In genomic region chr12:14244876-14245669, GRCh38 we compare ENCODE assay signal across 26 cellular contexts.
DNase-seq lines count a peak whose midpoint lies in the region; ATAC-seq and TF ChIP-seq lines count a peak whose summit lies in the region.
"Had no signal": no experiment of that assay in that cellular context is flagged by ENCODE, and none has a peak within 500 bp of the region (broad histone marks: within the 10 kb centered on the region; RNA-seq: fewer than 3 reads in every experiment).

No MANE protein-coding gene starts in this region.

- H3K9me3 ChIP-seq in left ventricle myocardium inferior (replicated peaks), result peaks cover 30% of the 10 kb centered on the region
- H3K9me3 ChIP-seq: right lobe of liver had no signal

- peak; percentile 27; the same call in 1 of the 2 replicates for ATAC-seq in WTC11
- no peak for ATAC-seq in stimulated activated naive B cell treated with anti-CD40 and anti-IgM and Interleukin-4, amounts not matched to agents 10 μg/mL and 1 μg/mL and 100 μg/mL, for 72 hours (replicated peaks)
- ATAC-seq in HG03457 (IDR thresholded peaks at IDR 0.05; ENCODE audit: unreplicated experiment), result no peak
- no peak for ATAC-seq in GM21576 (IDR thresholded peaks at IDR 0.05; ENCODE audit: unreplicated experiment)
- ATAC-seq: gastrocnemius medialis; HCT116; left cardiac atrium; stimulated activated effector memory CD8-positive, alpha-beta T cell treated with anti-CD3 and anti-CD28 coated beads, Interleukin-12 subunit alpha, Interleukin-12 subunit beta, amount 100 ng/mL, for 72 hours had no signal

- peaks cover 5% of the 10 kb centered on the region for H3K9me3 Mint-ChIP-seq in WTC11
- peaks cover 5 to 7% of the 10 kb centered on the region in 2 donors for H3K9me3 Mint-ChIP-seq in stimulated activated naive B cell treated with anti-CD40 and anti-IgM and Interleukin-4, amounts not matched to agents 10 μg/mL and 1 μg/mL and 100 μg/mL, for 72 hours

- peaks cover 16% of the 10 kb centered on the region for H3K36me3 Mint-ChIP-seq in WTC11
- peaks cover 7 to 10% of the 10 kb centered on the region in 2 donors for H3K36me3 Mint-ChIP-seq in stimulated activated naive B cell treated with anti-CD40 and anti-IgM and Interleukin-4, amounts not matched to agents 10 μg/mL and 1 μg/mL and 100 μg/mL, for 72 hours

- no peak overlapping the region for H3K4me3 ChIP-seq in left ventricle myocardium inferior
- H3K4me3 ChIP-seq: gastrocnemius medialis, right lobe of liver had no signal

- peaks cover 4% of the 10 kb centered on the region for H3K36me3 ChIP-seq in left ventricle myocardium inferior
- H3K36me3 ChIP-seq: gastrocnemius medialis, right lobe of liver had no signal

- H3K4me1 Mint-ChIP-seq in WTC11, result peaks cover 32% of the 10 kb centered on the region
- peaks cover 20 to 27% of the 10 kb centered on the region in 2 donors for H3K4me1 Mint-ChIP-seq in stimulated activated naive B cell treated with anti-CD40 and anti-IgM and Interleukin-4, amounts not matched to agents 10 μg/mL and 1 μg/mL and 100 μg/mL, for 72 hours

- no peak overlapping the region for H3K27ac ChIP-seq in left ventricle myocardium inferior (replicated peaks)
- H3K27ac ChIP-seq: 22Rv1, gastrocnemius medialis, right lobe of liver, VCaP had no signal

- TF ChIP-seq CTCF in WTC11 (IDR thresholded peaks at IDR 0.05) (no peak), left ventricle myocardium inferior (IDR thresholded peaks at IDR 0.05; ENCODE audit: borderline replicate concordance) (no peak)

- no peaks in the 10 kb centered on the region for H3K27me3 Mint-ChIP-seq in WTC11 (ENCODE audit: low read depth)
- H3K27me3 Mint-ChIP-seq in stimulated activated naive B cell treated with anti-CD40 and anti-IgM and Interleukin-4, amounts not matched to agents 10 μg/mL and 1 μg/mL and 100 μg/mL, for 72 hours, result no peaks in the 10 kb centered on the region
- H3K27me3 Mint-ChIP-seq: activated CD4-positive, alpha-beta T cell treated with anti-CD3 and anti-CD28 coated beads, Interleukin-2, amount 10 ng/mL, durations not matched to agents 7 days and 5 days; activated T-cell treated with anti-CD3 and anti-CD28 coated beads, Interleukin-2, amount 50 U/mL, for 24 hours; CD8-positive, alpha-beta memory T cell; progenitor cell of endocrine pancreas had no signal

- H3K27ac Mint-ChIP-seq in WTC11, result peak overlapping the region; percentile 91
- H3K27ac Mint-ChIP-seq in stimulated activated naive B cell treated with anti-CD40 and anti-IgM and Interleukin-4, amounts not matched to agents 10 μg/mL and 1 μg/mL and 100 μg/mL, for 72 hours, result peak overlapping the region; percentile 48
- H3K27ac Mint-ChIP-seq: activated CD4-positive, alpha-beta T cell treated with anti-CD3 and anti-CD28 coated beads, Interleukin-2, amount 10 ng/mL, durations not matched to agents 7 days and 5 days; activated T-cell treated with anti-CD3 and anti-CD28 coated beads, Interleukin-2, amount 50 U/mL, for 24 hours; CD8-positive, alpha-beta memory T cell; progenitor cell of endocrine pancreas; stimulated activated effector memory CD8-positive, alpha-beta T cell treated with anti-CD3 and anti-CD28 coated beads, Interleukin-12 subunit alpha, Interleukin-12 subunit beta, amount 100 ng/mL, for 72 hours had no signal

- CTCF ChIA-PET in WTC11 (lab: Charles Lee), result interaction anchor here (0.9 to 1.3 kb wide), 4 partner anchors 9 to 209 kb away, joined by 3 to 5 read pairs (median 4); no protein-coding TSS in a partner anchor

- H3K27me3 ChIP-seq in left ventricle myocardium inferior (ENCODE audit: low read depth), result no peaks in the 10 kb centered on the region
- H3K27me3 ChIP-seq: gastrocnemius medialis, right lobe of liver had no signal

- POLR2A ChIA-PET in WTC11 (lab: Charles Lee), result no interaction called here

- H3K4me3 Mint-ChIP-seq in WTC11, result no peak overlapping the region
- H3K4me3 Mint-ChIP-seq in stimulated activated naive B cell treated with anti-CD40 and anti-IgM and Interleukin-4, amounts not matched to agents 10 μg/mL and 1 μg/mL and 100 μg/mL, for 72 hours, result peak overlapping the region in 1 of 2 donors; percentile 18
- H3K4me3 Mint-ChIP-seq: activated CD4-positive, alpha-beta T cell treated with anti-CD3 and anti-CD28 coated beads, Interleukin-2, amount 10 ng/mL, durations not matched to agents 7 days and 5 days; activated T-cell treated with anti-CD3 and anti-CD28 coated beads, Interleukin-2, amount 50 U/mL, for 24 hours; CD8-positive, alpha-beta memory T cell; stimulated activated effector memory CD8-positive, alpha-beta T cell treated with anti-CD3 and anti-CD28 coated beads, Interleukin-12 subunit alpha, Interleukin-12 subunit beta, amount 100 ng/mL, for 72 hours had no signal

- DNase-seq in NOMO-1 (lab: John Stamatoyannopoulos, UW; ENCODE audit: unreplicated experiment in 2 of 2) (peak; percentile 21 to 24), NOMO-1 treated with dmso at 0.1 percent for 144 hours (lab: John Stamatoyannopoulos, UW; ENCODE audit: unreplicated experiment) (no peak), NAMALWA (ENCODE audit: low spot score) (peak; percentile 18), WTC11 (ENCODE audit: low spot score) (no peak), left ventricle myocardium inferior (no peak)
- DNase-seq in stimulated activated naive B cell treated with anti-CD40 and anti-IgM and Interleukin-4, amounts not matched to agents 10 μg/mL and 1 μg/mL and 100 μg/mL, for 72 hours, result no peak
- DNase-seq: activated CD4-positive, alpha-beta T cell treated with anti-CD3 and anti-CD28 coated beads, Interleukin-2, amount 10 ng/mL, durations not matched to agents 7 days and 5 days; activated gamma-delta T cell; activated T-cell treated with anti-CD3 and anti-CD28 coated beads, Interleukin-2, amount 50 U/mL, for 24 hours; CD8-positive, alpha-beta memory T cell; central memory CD4-positive, alpha-beta T cell; gastrocnemius medialis; left cardiac atrium; mesendoderm; NCI-H1048; NCI-H187 treated with DMSO at 0.1 percent for 48 hours; NCI-H526; right lobe of liver; stimulated activated CD4-positive, alpha-beta T cell treated with anti-CD3 and anti-CD28 coated beads, Interleukin-2, amount 100 ng/mL, for 48 hours had no signal

- intact Hi-C loops in left ventricle myocardium inferior (cut with micrococcal nuclease), result no loop called here

- H3K4me1 ChIP-seq in left ventricle myocardium inferior, result peaks cover 9% of the 10 kb centered on the region
- H3K4me1 ChIP-seq: gastrocnemius medialis had no signal

TF ChIP-seq in WTC11, 78 proteins besides CTCF, POLR2A, EP300 and RAD21:
- TF ChIP-seq JUN (CRISPR knock-in tag; IDR thresholded peaks at IDR 0.05), result no peak
- no peak for TF ChIP-seq SP1 (CRISPR knock-in tag; conservative IDR thresholded peaks at IDR 0.05)
- no peak for TF ChIP-seq FOXJ3 (CRISPR knock-in tag; IDR thresholded peaks at IDR 0.05; ENCODE audit: borderline replicate concordance)
- TF ChIP-seq SMAD3 (CRISPR knock-in tag; IDR thresholded peaks at IDR 0.05; ENCODE audit: borderline replicate concordance), result no peak
- no peak for TF ChIP-seq FOXK1 (CRISPR knock-in tag; IDR thresholded peaks at IDR 0.05)
- no peak for TF ChIP-seq ZBTB43 (CRISPR knock-in tag; IDR thresholded peaks at IDR 0.05)
- TF ChIP-seq ATF6 (CRISPR knock-in tag; IDR thresholded peaks at IDR 0.05), result no peak
- no peak for TF ChIP-seq KAT7 (CRISPR knock-in tag; IDR thresholded peaks at IDR 0.05; ENCODE audit: borderline replicate concordance)
- no peak for TF ChIP-seq NR1H2 (CRISPR knock-in tag; IDR thresholded peaks at IDR 0.05)
- TF ChIP-seq ZNF263 (CRISPR knock-in tag; IDR thresholded peaks at IDR 0.05; ENCODE audit: low read depth), result no peak
- TF ChIP-seq ZNF138 (CRISPR knock-in tag; conservative IDR thresholded peaks at IDR 0.05), result no peak
- no peak for TF ChIP-seq MXD4 (CRISPR knock-in tag; IDR thresholded peaks at IDR 0.05; ENCODE audit: borderline replicate concordance)
- TF ChIP-seq ETV6 (CRISPR knock-in tag; IDR thresholded peaks at IDR 0.05), result no peak

Comparison
In these comparisons a context has a peak if more than half of its experiments do, and no peak if none do; other contexts are left out.
1. DNase-seq: peak in NOMO-1 (2 of 2) and NAMALWA (single experiment); none in NOMO-1 treated with dmso at 0.1 percent for 144 hours (single experiment), WTC11 (single experiment), stimulated activated naive B cell treated with anti-CD40 and anti-IgM and Interleukin-4, amounts not matched to agents 10 μg/mL and 1 μg/mL and 100 μg/mL, for 72 hours (single experiment) and left ventricle myocardium inferior (single experiment).